Comparison of ENCODE assay signal across 31 cellular contexts in the genomic region with DNA sequence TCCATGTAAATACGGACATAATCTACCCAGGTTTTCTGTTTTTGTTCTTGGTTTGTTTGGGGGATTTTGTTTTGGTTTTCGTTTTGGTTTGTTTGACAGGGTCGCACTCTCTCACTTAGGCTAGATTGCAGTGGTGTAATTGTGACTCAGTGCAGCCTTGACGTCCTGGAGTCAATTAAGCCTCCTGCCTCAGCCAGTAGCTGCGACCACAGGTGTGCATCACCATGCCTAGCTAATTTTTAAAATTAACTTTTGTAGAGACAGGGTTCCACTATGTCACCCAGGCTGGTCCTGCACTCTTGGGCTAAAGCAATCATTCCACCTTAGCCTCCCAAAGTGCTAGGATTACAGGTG. TPM values are rescaled to one million over a fixed set of nuclear protein-coding genes. Genes with fewer than 3 reads are reported as not detected.
"Had no signal": no experiment of that assay in that cellular context is flagged by ENCODE, and none has a peak within 500 bp of the region (broad histone marks: within the 10 kb centered on the region; RNA-seq: fewer than 3 reads in every experiment).

No MANE protein-coding gene starts in this region.

- H3K4me1 Mint-ChIP-seq: activated CD4-positive, alpha-beta T cell treated with anti-CD3 and anti-CD28 coated beads for 36 hours; naive thymus-derived CD4-positive, alpha-beta T cell; stimulated activated naive B cell treated with anti-CD40 and anti-IgM and Interleukin-4, amounts not matched to agents 10 μg/mL and 1 μg/mL and 100 μg/mL, for 72 hours had no signal

- H3K9me3 ChIP-seq: body of pancreas, esophagus squamous epithelium, right atrium auricular region, stomach, thyroid gland, upper lobe of left lung, vagina had no signal

- H3K4me3 Mint-ChIP-seq: activated CD4-positive, alpha-beta T cell treated with anti-CD3 and anti-CD28 coated beads for 36 hours; activated CD8-positive, alpha-beta T cell treated with anti-CD3 and anti-CD28 coated beads, Interleukin-2, amount 10 ng/mL, durations not matched to agents 7 days and 5 days; activated T-cell treated with anti-CD3 and anti-CD28 coated beads, Interleukin-2, amount 50 U/mL, for 72 hours; naive thymus-derived CD4-positive, alpha-beta T cell; neural crest cell had no signal

- H3K4me2 ChIP-seq: smooth muscle cell had no signal

- ATAC-seq: activated CD4-positive, alpha-beta T cell treated with anti-CD3 and anti-CD28 coated beads for 36 hours; activated CD8-positive, alpha-beta T cell treated with anti-CD3 and anti-CD28 coated beads, Interleukin-2, amount 10 ng/mL, durations not matched to agents 7 days and 5 days; activated naive CD4-positive, alpha-beta T cell treated with anti-CD3 and anti-CD28 coated beads, Interleukin-2, amount 50 U/mL, for 72 hours; body of pancreas; left cardiac atrium; left ventricle myocardium superior; naive thymus-derived CD4-positive, alpha-beta T cell; stimulated activated naive B cell treated with anti-CD40 and anti-IgM and Interleukin-4, amounts not matched to agents 10 μg/mL and 1 μg/mL and 100 μg/mL, for 72 hours had no signal

- H3K36me3 Mint-ChIP-seq: naive thymus-derived CD4-positive, alpha-beta T cell; stimulated activated naive B cell treated with anti-CD40 and anti-IgM and Interleukin-4, amounts not matched to agents 10 μg/mL and 1 μg/mL and 100 μg/mL, for 72 hours had no signal

- H3K4me1 ChIP-seq: body of pancreas, esophagus squamous epithelium, right atrium auricular region, stomach, thyroid gland, upper lobe of left lung, vagina had no signal

- H3K36me3 ChIP-seq: esophagus squamous epithelium, right atrium auricular region, stomach, thyroid gland, upper lobe of left lung, vagina had no signal

- H3K4me3 ChIP-seq: body of pancreas, esophagus squamous epithelium, right atrium auricular region, smooth muscle cell, stomach, thyroid gland, upper lobe of left lung, vagina had no signal

- H3K27ac ChIP-seq: body of pancreas, epithelial cell of prostate, esophagus squamous epithelium, right atrium auricular region, stomach, thyroid gland, upper lobe of left lung, vagina had no signal

- H3K27me3 Mint-ChIP-seq: activated CD4-positive, alpha-beta T cell treated with anti-CD3 and anti-CD28 coated beads for 36 hours; naive thymus-derived CD4-positive, alpha-beta T cell had no signal

- H3K27ac Mint-ChIP-seq: activated CD4-positive, alpha-beta T cell treated with anti-CD3 and anti-CD28 coated beads for 36 hours; activated CD8-positive, alpha-beta T cell treated with anti-CD3 and anti-CD28 coated beads, Interleukin-2, amount 10 ng/mL, durations not matched to agents 7 days and 5 days; activated naive CD4-positive, alpha-beta T cell treated with anti-CD3 and anti-CD28 coated beads, Interleukin-2, amount 50 U/mL, for 72 hours; activated T-cell treated with anti-CD3 and anti-CD28 coated beads, Interleukin-2, amount 50 U/mL, for 72 hours; naive thymus-derived CD4-positive, alpha-beta T cell; stimulated activated naive B cell treated with anti-CD40 and anti-IgM and Interleukin-4, amounts not matched to agents 10 μg/mL and 1 μg/mL and 100 μg/mL, for 72 hours had no signal

- H3K9me3 Mint-ChIP-seq: activated naive CD4-positive, alpha-beta T cell treated with anti-CD3 and anti-CD28 coated beads, Interleukin-2, amount 50 U/mL, for 72 hours; activated T-cell treated with anti-CD3 and anti-CD28 coated beads, Interleukin-2, amount 50 U/mL, for 72 hours; neural crest cell had no signal

- DNase-seq: activated CD4-positive, alpha-beta T cell treated with anti-CD3 and anti-CD28 coated beads for 36 hours; activated CD4-positive, CD25-positive, alpha-beta regulatory T cell; activated CD8-positive, alpha-beta T cell treated with anti-CD3 and anti-CD28 coated beads, Interleukin-2, amount 10 ng/mL, durations not matched to agents 7 days and 5 days; activated naive CD4-positive, alpha-beta T cell; activated T-cell treated with anti-CD3 and anti-CD28 coated beads for 4 hours; activated T-cell treated with anti-CD3 and anti-CD28 coated beads, Interleukin-2, amount 50 U/mL, for 72 hours; anterior cingulate cortex; body of pancreas; effector CD8-positive, alpha-beta T cell; esophagus squamous epithelium; foreskin melanocyte; glutamatergic neuron; left cardiac atrium; left ventricle myocardium superior; midbrain; naive thymus-derived CD4-positive, alpha-beta T cell; nucleus accumbens; stimulated activated CD4-positive, alpha-beta T cell treated with anti-CD3 and anti-CD28 coated beads, Interleukin-1b, Interleukin-23, amount 100 ng/mL, for 48 hours; stimulated activated CD4-positive, alpha-beta T cell treated with anti-CD3 and anti-CD28 coated beads, Interleukin-4, amount 100 ng/mL, for 4 hours; stimulated activated CD8-positive, alpha-beta memory T cell treated with anti-CD3 and anti-CD28 coated beads, Interleukin-4, amount 100 ng/mL, for 48 hours; stimulated activated naive B cell treated with anti-CD40 and anti-IgM and Interleukin-4, amounts not matched to agents 10 μg/mL and 1 μg/mL and 100 μg/mL, for 72 hours; stomach; thyroid gland; upper lobe of left lung had no signal

- H3K27me3 ChIP-seq: body of pancreas, esophagus squamous epithelium, right atrium auricular region, stomach, thyroid gland, upper lobe of left lung, vagina had no signal

RNA-seq across cellular contexts. Expression of gene EYA4, which starts 37.8 kb away (rescaled TPM):
- total RNA-seq: activated CD4-positive, alpha-beta T cell treated with anti-CD3 and anti-CD28 coated beads for 36 hours; activated CD8-positive, alpha-beta T cell treated with anti-CD3 and anti-CD28 coated beads, Interleukin-2, amount 10 ng/mL, durations not matched to agents 7 days and 5 days; activated naive CD4-positive, alpha-beta T cell treated with anti-CD3 and anti-CD28 coated beads, Interleukin-2, amount 50 U/mL, for 72 hours; activated T-cell treated with anti-CD3 and anti-CD28 coated beads, Interleukin-2, amount 50 U/mL, for 72 hours; naive thymus-derived CD4-positive, alpha-beta T cell; pulmonary artery endothelial cell had no signal
- polyA plus RNA-seq: naive thymus-derived CD4-positive, alpha-beta T cell; smooth muscle cell had no signal
